ENCODE assay signal across 8 cellular contexts in the genomic region with DNA sequence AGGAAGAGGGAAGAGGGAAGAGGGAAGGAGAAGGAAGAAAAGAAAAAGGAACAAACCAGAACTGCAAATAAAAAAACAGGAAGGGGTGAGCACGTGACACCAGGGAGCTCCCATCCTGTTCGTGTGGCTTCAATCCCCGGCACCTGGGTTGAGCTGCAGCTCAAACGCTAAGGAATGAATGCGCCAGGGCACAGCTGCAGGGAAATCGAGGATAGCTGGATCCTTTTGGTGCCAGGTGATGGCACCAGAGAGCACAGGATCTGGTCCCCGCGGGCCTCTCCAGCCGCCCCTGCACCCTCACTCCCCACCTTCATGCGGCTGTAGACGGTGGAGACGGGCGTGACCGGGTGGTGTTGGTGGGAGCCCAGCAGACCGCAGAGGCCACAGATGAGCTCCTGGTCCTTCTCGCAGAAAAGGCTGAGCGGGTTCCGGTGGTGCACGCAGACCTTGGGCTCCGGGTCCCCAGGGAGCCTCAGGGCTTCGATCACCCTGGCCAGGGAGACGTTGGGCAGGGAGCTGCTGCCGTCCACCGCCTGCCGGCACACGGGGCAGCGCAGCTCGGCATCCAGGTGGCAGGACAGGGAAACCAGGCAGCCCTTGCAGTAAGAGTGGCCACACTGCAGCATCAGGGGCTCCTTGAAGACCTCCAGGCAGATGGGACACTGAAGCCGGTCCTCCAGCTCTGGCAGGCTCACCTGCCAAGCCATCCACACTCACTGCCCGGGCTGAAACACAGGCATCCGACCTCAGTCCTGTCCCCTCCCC. TPM values are rescaled to one million over a fixed set of nuclear protein-coding genes. Genes with fewer than 3 reads are reported as not detected.
DNase-seq lines count a peak whose midpoint lies in the region; ATAC-seq and TF ChIP-seq lines count a peak whose summit lies in the region.
"Not testable (repeated sequence)": the region's sequence is repeated elsewhere in the genome, so short reads cannot be mapped to it uniquely, and the experiment has no call there.

No MANE protein-coding gene starts in this region.

- not testable (repeated sequence) for H3K9me3 Mint-ChIP-seq in activated naive CD8-positive, alpha-beta T cell treated with anti-CD3 and anti-CD28 coated beads, Interleukin-2, amount 10 ng/mL, durations not matched to agents 7 days and 5 days

- H3K27me3 ChIP-seq in neural cell (ENCODE audit: insufficient read depth, low read depth, low read length), result not testable (repeated sequence)

- POLR2A ChIA-PET in activated naive CD8-positive, alpha-beta T cell treated with anti-CD3 and anti-CD28 coated beads, Interleukin-2, amount 10 ng/mL, durations not matched to agents 7 days and 5 days (lab: Charles Lee), result not testable (repeated sequence)

- not testable (repeated sequence) for H4K20me1 ChIP-seq in neural cell (ENCODE audit: insufficient read depth)

- not testable (repeated sequence) for H3K4me1 Mint-ChIP-seq in activated naive CD8-positive, alpha-beta T cell treated with anti-CD3 and anti-CD28 coated beads, Interleukin-2, amount 10 ng/mL, durations not matched to agents 7 days and 5 days

- H2AFZ ChIP-seq in neural cell (ENCODE audit: low read depth, low read length), result not testable (repeated sequence)

- not testable (repeated sequence) for H3K4me2 ChIP-seq in neural cell (ENCODE audit: low read length)

- not testable (repeated sequence) for H3K9me2 ChIP-seq in neural cell (ENCODE audit: insufficient read depth, low read length)

- not testable (repeated sequence) for H3K4me3 ChIP-seq in neural cell (ENCODE audit: low read length)

- peak; percentile 51 for TF ChIP-seq CTCF in neural cell (IDR thresholded peaks at IDR 0.05; ENCODE audit: poor library complexity, severe bottlenecking)

- not testable (repeated sequence) for H3K9me3 ChIP-seq in neural cell (ENCODE audit: low read length)

- DNase-seq in DMS 273 (lab: John Stamatoyannopoulos, UW; ENCODE audit: unreplicated experiment) (peak; percentile 86), NCI-H2107 treated with DMSO at 0.1 percent for 48 hours (lab: John Stamatoyannopoulos, UW; ENCODE audit: unreplicated experiment) (peak; percentile 80), T-helper 9 cell (peak; percentile 35), glomerular visceral epithelial cell (ENCODE audit: extremely low spot score) (peak; percentile 65)
- peak; percentile 66 for DNase-seq in activated naive CD8-positive, alpha-beta T cell treated with anti-CD3 and anti-CD28 coated beads, Interleukin-2, amount 10 ng/mL, durations not matched to agents 7 days and 5 days
- peak; percentile 57 for DNase-seq in stimulated activated naive CD8-positive, alpha-beta T cell treated with anti-CD3 and anti-CD28 coated beads, Interleukin-15, Interleukin-2, amounts not matched to agents 100 U/mL and 50 U/mL, for 24 hours

- H3K36me3 ChIP-seq in neural cell (ENCODE audit: insufficient read depth, low read length), result not testable (repeated sequence)

- not testable (repeated sequence) for H3F3A ChIP-seq in neural cell (ENCODE audit: insufficient read depth, low read length, poor library complexity, severe bottlenecking)

- peak overlapping the region; percentile 63 for H3K27ac Mint-ChIP-seq in activated naive CD8-positive, alpha-beta T cell treated with anti-CD3 and anti-CD28 coated beads, Interleukin-2, amount 10 ng/mL, durations not matched to agents 7 days and 5 days

- not testable (repeated sequence) for TF ChIP-seq EP300 in neural cell (conservative IDR thresholded peaks at IDR 0.05; ENCODE audit: poor library complexity, severe bottlenecking)

- TF ChIP-seq RAD21 in neural cell (conservative IDR thresholded peaks at IDR 0.05), result peak; percentile 29

- H3K79me2 ChIP-seq in neural cell (replicated peaks; ENCODE audit: insufficient read depth, low read length), result not testable (repeated sequence)

- H3K4me3 Mint-ChIP-seq in activated naive CD8-positive, alpha-beta T cell treated with anti-CD3 and anti-CD28 coated beads, Interleukin-2, amount 10 ng/mL, durations not matched to agents 7 days and 5 days, result peak overlapping the region; percentile 75

- H3K27ac ChIP-seq in neural cell (ENCODE audit: low read length), result not testable (repeated sequence)

- not testable (repeated sequence) for H3K27me3 Mint-ChIP-seq in activated naive CD8-positive, alpha-beta T cell treated with anti-CD3 and anti-CD28 coated beads, Interleukin-2, amount 10 ng/mL, durations not matched to agents 7 days and 5 days

- H3K36me3 Mint-ChIP-seq in activated naive CD8-positive, alpha-beta T cell treated with anti-CD3 and anti-CD28 coated beads, Interleukin-2, amount 10 ng/mL, durations not matched to agents 7 days and 5 days, result not testable (repeated sequence)

- not testable (repeated sequence) for H3K9ac ChIP-seq in neural cell (ENCODE audit: low read length)

- ATAC-seq in HG02642 (IDR thresholded peaks at IDR 0.05; ENCODE audit: poor library complexity, unreplicated experiment), result peak; percentile 60
- ATAC-seq in activated naive CD8-positive, alpha-beta T cell treated with anti-CD3 and anti-CD28 coated beads, Interleukin-2, amount 10 ng/mL, durations not matched to agents 7 days and 5 days (ENCODE audit: low read depth), result peak; percentile 90
- peak; percentile 82 for ATAC-seq in stimulated activated naive CD8-positive, alpha-beta T cell treated with anti-CD3 and anti-CD28 coated beads, Interleukin-15, Interleukin-2, amounts not matched to agents 100 U/mL and 50 U/mL, for 24 hours

TF ChIP-seq in neural cell, 6 proteins besides CTCF, POLR2A, EP300 and RAD21:
- TF ChIP-seq SMC3 (conservative IDR thresholded peaks at IDR 0.05; ENCODE audit: poor library complexity), result peak; percentile 35

RNA-seq across cellular contexts. Expression of a gene that starts 3.6 kb away (rescaled TPM):
- total RNA-seq in activated naive CD8-positive, alpha-beta T cell treated with anti-CD3 and anti-CD28 coated beads, Interleukin-2, amount 10 ng/mL, durations not matched to agents 7 days and 5 days, result not detected
- polyA plus RNA-seq in neural cell, result not detected in 2 replicates
- not detected in 2 replicates for polyA minus RNA-seq in neural cell

RNA-seq across cellular contexts. Expression of a gene that starts 3.7 kb away (rescaled TPM):
- not detected for total RNA-seq in activated naive CD8-positive, alpha-beta T cell treated with anti-CD3 and anti-CD28 coated beads, Interleukin-2, amount 10 ng/mL, durations not matched to agents 7 days and 5 days
- polyA plus RNA-seq in neural cell, result not detected in 2 replicates
- polyA minus RNA-seq in neural cell, result not detected in 2 replicates

RNA-seq across cellular contexts. Expression of a gene that starts 15.6 kb away (rescaled TPM):
- total RNA-seq in activated naive CD8-positive, alpha-beta T cell treated with anti-CD3 and anti-CD28 coated beads, Interleukin-2, amount 10 ng/mL, durations not matched to agents 7 days and 5 days, result 10 to 100 TPM; 51.5 to 59.9 TPM
- polyA plus RNA-seq in neural cell, result 70.0 and 75.7 TPM in 2 replicates
- polyA minus RNA-seq in neural cell, result 32.4 and 37.3 TPM in 2 replicates

Comparison
In these comparisons a context has a peak if more than half of its experiments do, and no peak if none do; other contexts are left out.
1. DNase-seq: peak in every context shown above with its lines; median percentile 86 in DMS 273; 80 in NCI-H2107 treated with DMSO at 0.1 percent for 48 hours; 66 in activated naive CD8-positive, alpha-beta T cell treated with anti-CD3 and anti-CD28 coated beads, Interleukin-2, amount 10 ng/mL, durations not matched to agents 7 days and 5 days; 65 in glomerular visceral epithelial cell; 57 in stimulated activated naive CD8-positive, alpha-beta T cell treated with anti-CD3 and anti-CD28 coated beads, Interleukin-15, Interleukin-2, amounts not matched to agents 100 U/mL and 50 U/mL, for 24 hours; 35 in T-helper 9 cell.